ENCODE assay signal across 1 cellular context in the genomic region with DNA sequence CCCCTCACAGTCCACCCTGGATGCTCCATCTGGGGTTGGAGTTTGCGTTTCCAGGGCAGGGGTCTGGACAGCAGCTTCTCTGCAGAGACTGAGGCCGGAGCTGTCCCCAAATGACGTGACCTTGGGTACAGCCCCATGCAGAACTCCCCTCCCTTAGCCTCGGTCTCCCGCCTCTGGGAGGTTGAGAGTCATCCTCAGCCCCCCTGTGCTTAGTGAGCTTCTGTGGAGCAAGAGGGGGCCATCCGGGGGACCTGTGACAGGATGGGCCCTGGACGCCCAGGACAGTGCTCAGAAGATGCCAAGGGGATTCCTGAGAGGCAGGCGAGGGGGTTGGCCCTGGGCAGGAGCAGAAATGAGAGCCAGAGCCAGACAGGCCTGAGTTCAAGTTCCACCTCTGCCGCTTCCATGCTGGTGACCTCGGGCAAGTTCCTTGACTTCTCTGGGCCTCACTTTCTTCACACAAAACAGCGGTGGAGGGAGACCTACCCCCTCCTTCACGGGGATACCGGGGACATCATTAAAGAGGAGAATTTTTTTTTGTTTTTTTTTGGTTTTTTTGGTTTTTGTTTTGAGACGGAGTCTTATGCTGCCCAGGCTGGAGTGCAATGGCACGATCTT.
TF ChIP-seq lines count a peak whose summit lies in the region.

No MANE protein-coding gene starts in this region.

TF ChIP-seq in SK-N-SH, 30 proteins besides CTCF, POLR2A, EP300 and RAD21:
- TF ChIP-seq JUND (IDR thresholded peaks at IDR 0.05) (no peak), TEAD4 (IDR thresholded peaks at IDR 0.05; ENCODE audit: borderline replicate concordance, insufficient read depth) (no peak), RFX5 (IDR thresholded peaks at IDR 0.05; ENCODE audit: low read length) (no peak), NRF1 (IDR thresholded peaks at IDR 0.05; ENCODE audit: low read depth, low read length) (no peak), MXI1 (IDR thresholded peaks at IDR 0.05; ENCODE audit: low read depth, low read length) (no peak), RCOR1 (IDR thresholded peaks at IDR 0.05; ENCODE audit: low read length) (no peak), FOXJ3 (CRISPR knock-in tag; IDR thresholded peaks at IDR 0.05) (no peak), YY1 (IDR thresholded peaks at IDR 0.05; ENCODE audit: low read depth) (no peak)
- TF ChIP-seq, protein P1, sequence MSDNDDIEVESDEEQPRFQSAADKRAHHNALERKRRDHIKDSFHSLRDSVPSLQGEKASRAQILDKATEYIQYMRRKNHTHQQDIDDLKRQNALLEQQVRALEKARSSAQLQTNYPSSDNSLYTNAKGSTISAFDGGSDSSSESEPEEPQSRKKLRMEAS (IDR thresholded peaks at IDR 0.05; ENCODE audit: low read depth) = no peak
